Comparison of ENCODE assay signal across 2 cellular contexts in the genomic region with DNA sequence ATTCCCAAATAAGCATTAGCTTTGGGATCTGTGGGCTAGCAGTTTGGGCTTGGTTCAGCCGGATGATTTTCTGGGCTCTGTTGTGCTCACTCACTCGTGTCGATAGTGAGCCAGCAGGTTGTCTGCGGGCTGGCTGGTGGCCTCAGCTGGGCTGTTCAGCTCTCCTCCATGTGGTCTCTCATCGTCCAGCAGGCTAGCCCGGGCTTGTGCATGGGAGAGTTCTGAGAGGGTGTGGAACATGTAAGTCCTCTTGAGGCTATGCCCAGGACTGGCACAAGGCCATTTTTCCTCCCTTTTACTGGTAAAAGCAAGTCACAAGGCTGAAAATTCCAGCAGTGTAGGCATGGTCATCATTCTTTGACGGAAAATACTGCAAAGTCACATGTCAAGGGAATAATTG.
TF ChIP-seq lines count a peak whose summit lies in the region.

No MANE protein-coding gene starts in this region.

TF ChIP-seq in IMR-90, 13 proteins besides CTCF, POLR2A, EP300 and RAD21:
- no peak for TF ChIP-seq MAFK (IDR thresholded peaks at IDR 0.05; ENCODE audit: low read depth, low read length)
- no peak for TF ChIP-seq CEBPB (IDR thresholded peaks at IDR 0.05; ENCODE audit: low read depth, low read length)
- TF ChIP-seq FOS (IDR thresholded peaks at IDR 0.05; ENCODE audit: low read depth, low read length) = no peak
- TF ChIP-seq, protein P1, sequence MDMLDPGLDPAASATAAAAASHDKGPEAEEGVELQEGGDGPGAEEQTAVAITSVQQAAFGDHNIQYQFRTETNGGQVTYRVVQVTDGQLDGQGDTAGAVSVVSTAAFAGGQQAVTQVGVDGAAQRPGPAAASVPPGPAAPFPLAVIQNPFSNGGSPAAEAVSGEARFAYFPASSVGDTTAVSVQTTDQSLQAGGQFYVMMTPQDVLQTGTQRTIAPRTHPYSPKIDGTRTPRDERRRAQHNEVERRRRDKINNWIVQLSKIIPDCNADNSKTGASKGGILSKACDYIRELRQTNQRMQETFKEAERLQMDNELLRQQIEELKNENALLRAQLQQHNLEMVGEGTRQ (IDR thresholded peaks at IDR 0.05; ENCODE audit: low read depth, low read length) = no peak
- TF ChIP-seq RCOR1 (IDR thresholded peaks at IDR 0.05; ENCODE audit: insufficient replicate concordance, low read length) = no peak
- TF ChIP-seq BHLHE40 (IDR thresholded peaks at IDR 0.05; ENCODE audit: low read depth, low read length) = no peak
- no peak for TF ChIP-seq MAZ (IDR thresholded peaks at IDR 0.05; ENCODE audit: borderline replicate concordance, low read depth, low read length)
- no peak for TF ChIP-seq CHD1 (IDR thresholded peaks at IDR 0.05; ENCODE audit: low read depth, low read length)
- TF ChIP-seq, protein P2, sequence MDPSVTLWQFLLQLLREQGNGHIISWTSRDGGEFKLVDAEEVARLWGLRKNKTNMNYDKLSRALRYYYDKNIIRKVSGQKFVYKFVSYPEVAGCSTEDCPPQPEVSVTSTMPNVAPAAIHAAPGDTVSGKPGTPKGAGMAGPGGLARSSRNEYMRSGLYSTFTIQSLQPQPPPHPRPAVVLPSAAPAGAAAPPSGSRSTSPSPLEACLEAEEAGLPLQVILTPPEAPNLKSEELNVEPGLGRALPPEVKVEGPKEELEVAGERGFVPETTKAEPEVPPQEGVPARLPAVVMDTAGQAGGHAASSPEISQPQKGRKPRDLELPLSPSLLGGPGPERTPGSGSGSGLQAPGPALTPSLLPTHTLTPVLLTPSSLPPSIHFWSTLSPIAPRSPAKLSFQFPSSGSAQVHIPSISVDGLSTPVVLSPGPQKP (IDR thresholded peaks at IDR 0.05; ENCODE audit: borderline replicate concordance, low read depth, low read length) = no peak
- no peak for TF ChIP-seq MXI1 (IDR thresholded peaks at IDR 0.05; ENCODE audit: borderline replicate concordance, low read depth, low read length)
- TF ChIP-seq NFE2L2 (IDR thresholded peaks at IDR 0.05; ENCODE audit: low read depth, low read length) = no peak
- TF ChIP-seq RFX5 (IDR thresholded peaks at IDR 0.05; ENCODE audit: low read depth, low read length) = no peak
- no peak for TF ChIP-seq SMC3 (IDR thresholded peaks at IDR 0.05; ENCODE audit: low read depth, low read length)

TF ChIP-seq in K562, 482 proteins besides CTCF, POLR2A, EP300 and RAD21:
- TF ChIP-seq, protein P3, sequence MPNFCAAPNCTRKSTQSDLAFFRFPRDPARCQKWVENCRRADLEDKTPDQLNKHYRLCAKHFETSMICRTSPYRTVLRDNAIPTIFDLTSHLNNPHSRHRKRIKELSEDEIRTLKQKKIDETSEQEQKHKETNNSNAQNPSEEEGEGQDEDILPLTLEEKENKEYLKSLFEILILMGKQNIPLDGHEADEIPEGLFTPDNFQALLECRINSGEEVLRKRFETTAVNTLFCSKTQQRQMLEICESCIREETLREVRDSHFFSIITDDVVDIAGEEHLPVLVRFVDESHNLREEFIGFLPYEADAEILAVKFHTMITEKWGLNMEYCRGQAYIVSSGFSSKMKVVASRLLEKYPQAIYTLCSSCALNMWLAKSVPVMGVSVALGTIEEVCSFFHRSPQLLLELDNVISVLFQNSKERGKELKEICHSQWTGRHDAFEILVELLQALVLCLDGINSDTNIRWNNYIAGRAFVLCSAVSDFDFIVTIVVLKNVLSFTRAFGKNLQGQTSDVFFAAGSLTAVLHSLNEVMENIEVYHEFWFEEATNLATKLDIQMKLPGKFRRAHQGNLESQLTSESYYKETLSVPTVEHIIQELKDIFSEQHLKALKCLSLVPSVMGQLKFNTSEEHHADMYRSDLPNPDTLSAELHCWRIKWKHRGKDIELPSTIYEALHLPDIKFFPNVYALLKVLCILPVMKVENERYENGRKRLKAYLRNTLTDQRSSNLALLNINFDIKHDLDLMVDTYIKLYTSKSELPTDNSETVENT (CRISPR knock-in tag; IDR thresholded peaks at IDR 0.05) = no peak
- no peak for TF ChIP-seq ZFPM2 (CRISPR knock-in tag; IDR thresholded peaks at IDR 0.05)
- TF ChIP-seq, protein P4, sequence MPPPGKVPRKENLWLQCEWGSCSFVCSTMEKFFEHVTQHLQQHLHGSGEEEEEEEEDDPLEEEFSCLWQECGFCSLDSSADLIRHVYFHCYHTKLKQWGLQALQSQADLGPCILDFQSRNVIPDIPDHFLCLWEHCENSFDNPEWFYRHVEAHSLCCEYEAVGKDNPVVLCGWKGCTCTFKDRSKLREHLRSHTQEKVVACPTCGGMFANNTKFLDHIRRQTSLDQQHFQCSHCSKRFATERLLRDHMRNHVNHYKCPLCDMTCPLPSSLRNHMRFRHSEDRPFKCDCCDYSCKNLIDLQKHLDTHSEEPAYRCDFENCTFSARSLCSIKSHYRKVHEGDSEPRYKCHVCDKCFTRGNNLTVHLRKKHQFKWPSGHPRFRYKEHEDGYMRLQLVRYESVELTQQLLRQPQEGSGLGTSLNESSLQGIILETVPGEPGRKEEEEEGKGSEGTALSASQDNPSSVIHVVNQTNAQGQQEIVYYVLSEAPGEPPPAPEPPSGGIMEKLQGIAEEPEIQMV (tag; conservative IDR thresholded peaks at IDR 0.05; ENCODE audit: low read depth) = no peak
- TF ChIP-seq, protein P5, sequence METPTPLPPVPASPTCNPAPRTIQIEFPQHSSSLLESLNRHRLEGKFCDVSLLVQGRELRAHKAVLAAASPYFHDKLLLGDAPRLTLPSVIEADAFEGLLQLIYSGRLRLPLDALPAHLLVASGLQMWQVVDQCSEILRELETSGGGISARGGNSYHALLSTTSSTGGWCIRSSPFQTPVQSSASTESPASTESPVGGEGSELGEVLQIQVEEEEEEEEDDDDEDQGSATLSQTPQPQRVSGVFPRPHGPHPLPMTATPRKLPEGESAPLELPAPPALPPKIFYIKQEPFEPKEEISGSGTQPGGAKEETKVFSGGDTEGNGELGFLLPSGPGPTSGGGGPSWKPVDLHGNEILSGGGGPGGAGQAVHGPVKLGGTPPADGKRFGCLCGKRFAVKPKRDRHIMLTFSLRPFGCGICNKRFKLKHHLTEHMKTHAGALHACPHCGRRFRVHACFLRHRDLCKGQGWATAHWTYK (CRISPR knock-in tag; IDR thresholded peaks at IDR 0.05) = no peak
- TF ChIP-seq SRSF9 (IDR thresholded peaks at IDR 0.05; ENCODE audit: borderline replicate concordance, low read depth, low read length) = no peak
- no peak for TF ChIP-seq CBX3 (IDR thresholded peaks at IDR 0.05; ENCODE audit: borderline replicate concordance in 1 of 2, low read length in 2 of 2)
- TF ChIP-seq CC2D1A (IDR thresholded peaks at IDR 0.05) = no peak
- TF ChIP-seq, protein P6, sequence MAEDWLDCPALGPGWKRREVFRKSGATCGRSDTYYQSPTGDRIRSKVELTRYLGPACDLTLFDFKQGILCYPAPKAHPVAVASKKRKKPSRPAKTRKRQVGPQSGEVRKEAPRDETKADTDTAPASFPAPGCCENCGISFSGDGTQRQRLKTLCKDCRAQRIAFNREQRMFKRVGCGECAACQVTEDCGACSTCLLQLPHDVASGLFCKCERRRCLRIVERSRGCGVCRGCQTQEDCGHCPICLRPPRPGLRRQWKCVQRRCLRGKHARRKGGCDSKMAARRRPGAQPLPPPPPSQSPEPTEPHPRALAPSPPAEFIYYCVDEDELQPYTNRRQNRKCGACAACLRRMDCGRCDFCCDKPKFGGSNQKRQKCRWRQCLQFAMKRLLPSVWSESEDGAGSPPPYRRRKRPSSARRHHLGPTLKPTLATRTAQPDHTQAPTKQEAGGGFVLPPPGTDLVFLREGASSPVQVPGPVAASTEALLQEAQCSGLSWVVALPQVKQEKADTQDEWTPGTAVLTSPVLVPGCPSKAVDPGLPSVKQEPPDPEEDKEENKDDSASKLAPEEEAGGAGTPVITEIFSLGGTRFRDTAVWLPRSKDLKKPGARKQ (CRISPR knock-in tag; IDR thresholded peaks at IDR 0.05) = no peak
- TF ChIP-seq ZKSCAN8 (CRISPR knock-in tag; IDR thresholded peaks at IDR 0.05) = no peak
- no peak for TF ChIP-seq BCL6 (CRISPR knock-in tag; IDR thresholded peaks at IDR 0.05)
- no peak for TF ChIP-seq ZNF232 (CRISPR knock-in tag; IDR thresholded peaks at IDR 0.05)
- TF ChIP-seq KDM4B (IDR thresholded peaks at IDR 0.05; ENCODE audit: borderline replicate concordance in 2 of 2, low read depth in 1 of 2) = no peak
- no peak for TF ChIP-seq ZNF316 (IDR thresholded peaks at IDR 0.05)
TF ChIP-seq in K562: peak in this region for 0.
